In genomic region chr2:41998201-41998781, GRCh38 we compare ENCODE assay signal across 24 cellular contexts. TPM values are rescaled to one million over a fixed set of nuclear protein-coding genes. Genes with fewer than 3 reads are reported as not detected.
DNase-seq lines count a peak whose midpoint lies in the region; ATAC-seq and TF ChIP-seq lines count a peak whose summit lies in the region.
"Had no signal": no experiment of that assay in that cellular context is flagged by ENCODE, and none has a peak within 500 bp of the region (broad histone marks: within the 10 kb centered on the region; RNA-seq: fewer than 3 reads in every experiment).

No MANE protein-coding gene starts in this region.

- TF ChIP-seq POLR2A in adrenal gland (IDR thresholded peaks at IDR 0.05) = no peak
- no peak for TF ChIP-seq POLR2A in ovary (IDR thresholded peaks at IDR 0.05)

- no peaks in the 10 kb centered on the region for H3K36me3 ChIP-seq in adrenal gland (replicated peaks in 1 of 2)
- H3K36me3 ChIP-seq in left ventricle myocardium inferior = no peaks in the 10 kb centered on the region
- H3K36me3 ChIP-seq in ovary = no peaks in the 10 kb centered on the region
- H3K36me3 ChIP-seq in upper lobe of right lung = no peaks in the 10 kb centered on the region
- H3K36me3 ChIP-seq: transverse colon had no signal

- TF ChIP-seq EP300 in ovary (IDR thresholded peaks at IDR 0.05) = no peak

- H3K27me3 ChIP-seq in adrenal gland (no peaks in the 10 kb centered on the region), left ventricle myocardium inferior (ENCODE audit: low read depth) (no peaks in the 10 kb centered on the region), ovary (no peaks in the 10 kb centered on the region), upper lobe of right lung (no peaks in the 10 kb centered on the region)
- H3K27me3 ChIP-seq: body of pancreas, transverse colon had no signal

- TF ChIP-seq CTCF in adrenal gland (IDR thresholded peaks at IDR 0.05) (no peak), left ventricle myocardium inferior (IDR thresholded peaks at IDR 0.05; ENCODE audit: borderline replicate concordance) (no peak), ovary (IDR thresholded peaks at IDR 0.05) (no peak), upper lobe of right lung (IDR thresholded peaks at IDR 0.05) (no peak)

- no peak overlapping the region for H3K4me3 ChIP-seq in adrenal gland
- H3K4me3 ChIP-seq in left ventricle myocardium inferior = peak overlapping the region; percentile 1
- H3K4me3 ChIP-seq in ovary = peak overlapping the region; percentile 9
- no peak overlapping the region for H3K4me3 ChIP-seq in upper lobe of right lung
- H3K4me3 ChIP-seq: body of pancreas, transverse colon had no signal

- H3K9me3 ChIP-seq in adrenal gland (replicated peaks in 1 of 3) (no peaks in the 10 kb centered on the region), left ventricle myocardium inferior (replicated peaks) (no peaks in the 10 kb centered on the region), ovary (no peaks in the 10 kb centered on the region), upper lobe of right lung (no peaks in the 10 kb centered on the region)
- H3K9me3 ChIP-seq: body of pancreas, transverse colon had no signal

- no peaks in the 10 kb centered on the region for H3K4me1 ChIP-seq in adrenal gland (replicated peaks in 1 of 2)
- H3K4me1 ChIP-seq in left ventricle myocardium inferior = peaks cover 12% of the 10 kb centered on the region
- peaks cover 4% of the 10 kb centered on the region for H3K4me1 ChIP-seq in ovary (ENCODE audit: insufficient read depth)
- H3K4me1 ChIP-seq in upper lobe of right lung = no peaks in the 10 kb centered on the region
- H3K4me1 ChIP-seq: body of pancreas, transverse colon had no signal

- intact Hi-C loops in adrenal gland (cut with DNase I) (no loop called here), left ventricle myocardium inferior (cut with micrococcal nuclease) (no loop called here), ovary (cut with DNase I) (no loop called here), upper lobe of right lung (cut with DNase I) (no loop called here)

- WGBS in adrenal gland, 4 donors = 54 to 69% (median 66%) methylated on average over 7 of the region's 7 CpGs
- 19 to 29% (median 24%) methylated on average over 7 of the region's 7 CpGs for WGBS in ovary, 3 donors

- no peak for DNase-seq in adrenal gland
- no peak for DNase-seq in left ventricle myocardium inferior
- no peak for DNase-seq in ovary
- DNase-seq in upper lobe of right lung = no peak
- DNase-seq in NCI-H510A treated with DMSO at 0.1 percent for 48 hours (lab: John Stamatoyannopoulos, UW) = no peak
- DNase-seq in stimulated activated naive CD4-positive, alpha-beta T cell (lab: John Stamatoyannopoulos, UW) = no peak
- DNase-seq: activated CD4-positive, alpha-beta memory T cell treated with anti-CD3 and anti-CD28 coated beads for 36 hours; activated naive CD4-positive, alpha-beta T cell treated with anti-CD3 and anti-CD28 coated beads, Interleukin-2, amount 10 ng/mL, durations not matched to agents 7 days and 5 days; activated T-cell treated with anti-CD3 and anti-CD28 coated beads, Interleukin-2, amount 50 U/mL, for 1 hour; body of pancreas; COR-L47; dermis blood vessel endothelial cell; erythroblast; mammary epithelial cell; naive B cell; NCI-H1092; NCI-H2107; NCI-H526 treated with DMSO at 0.1 percent for 48 hours; posterior cingulate gyrus; T-helper 1 cell; transverse colon had no signal

- ATAC-seq in upper lobe of right lung (no peak), GM19455 (IDR thresholded peaks at IDR 0.05; ENCODE audit: unreplicated experiment) (no peak)

- peak overlapping the region in 3 of 5 donors; percentile 1 to 62 (median 50) for H3K27ac ChIP-seq in adrenal gland
- peak overlapping the region; percentile 69 for H3K27ac ChIP-seq in left ventricle myocardium inferior (replicated peaks)
- peak overlapping the region; percentile 6 to 69 for H3K27ac ChIP-seq in ovary
- peak overlapping the region; percentile 17 for H3K27ac ChIP-seq in upper lobe of right lung
- H3K27ac ChIP-seq: body of pancreas, KMS-11, VCaP had no signal

RNA-seq across cellular contexts. Expression of gene PKDCC, which starts 49.5 kb away (rescaled TPM):
- total RNA-seq in adrenal gland = 10 to 100 TPM; 29.7 to 74.7 (median 46.9) TPM
- 100 to 1,000 TPM in 1 of 3 donors, 10 to 100 TPM in 2; 47.5 to 170 (median 90.4) TPM for polyA plus RNA-seq in adrenal gland
- 88.7 TPM for total RNA-seq in left ventricle myocardium inferior
- total RNA-seq in ovary = 100 to 1,000 TPM in 6 of 7 donors, 10 to 100 TPM in 1; 90.6 to 576 (median 272) TPM
- polyA plus RNA-seq in ovary = 100 to 1,000 TPM in 1 of 2 donors, 10 to 100 TPM in 1; 58.5 to 117 TPM
- 65.5 TPM for total RNA-seq in upper lobe of right lung
- total RNA-seq: activated CD4-positive, alpha-beta memory T cell treated with anti-CD3 and anti-CD28 coated beads for 36 hours had no signal
- polyA plus RNA-seq: mammary epithelial cell had no signal

Comparison
In these comparisons a context has a peak if more than half of its experiments do, and no peak if none do; other contexts are left out.
1. H3K27ac ChIP-seq: peak in every context shown above with its lines; median percentile 69 in left ventricle myocardium inferior; 50 in adrenal gland; 38 in ovary; 17 in upper lobe of right lung.
2. H3K4me3 ChIP-seq: peak in left ventricle myocardium inferior (single experiment) and ovary (single experiment); none in adrenal gland (0 of 4) and upper lobe of right lung (single experiment).